Comparison of ENCODE assay signal across 12 cellular contexts in genomic region chr6:57315851-57316250, GRCh38. TPM values are rescaled to one million over a fixed set of nuclear protein-coding genes. Genes with fewer than 3 reads are reported as not detected.
DNase-seq lines count a peak whose midpoint lies in the region; ATAC-seq and TF ChIP-seq lines count a peak whose summit lies in the region.
"Had no signal": no experiment of that assay in that cellular context is flagged by ENCODE, and none has a peak within 500 bp of the region (broad histone marks: within the 10 kb centered on the region; RNA-seq: fewer than 3 reads in every experiment).

No MANE protein-coding gene starts in this region.

- H3K4me3 Mint-ChIP-seq in neural crest cell, result peak overlapping the region; percentile 55
- no peak overlapping the region for H3K4me3 Mint-ChIP-seq in stimulated activated memory B cell treated with anti-CD40 and anti-IgM and Interleukin-4, amounts not matched to agents 10 μg/mL and 1 μg/mL and 100 μg/mL, for 72 hours
- no peak overlapping the region for H3K4me3 Mint-ChIP-seq in progenitor cell of endocrine pancreas (ENCODE audit: low read depth)

- DNase-seq in Karpas-422, result peak; percentile 31
- DNase-seq in ascending aorta (ENCODE audit: low spot score in 2 of 2), result no peak
- no peak for DNase-seq in neural crest cell (ENCODE audit: low read depth, low spot score)
- DNase-seq in cardiac septum (ENCODE audit: low spot score), result no peak
- no peak for DNase-seq in progenitor cell of endocrine pancreas (ENCODE audit: low spot score, unreplicated experiment)
- DNase-seq in Kasumi-1 (lab: John Stamatoyannopoulos, UW), result no peak

- H3K27me3 Mint-ChIP-seq in neural crest cell (ENCODE audit: low read depth) (no peaks in the 10 kb centered on the region), progenitor cell of endocrine pancreas (no peaks in the 10 kb centered on the region)
- H3K27me3 Mint-ChIP-seq in stimulated activated memory B cell treated with anti-CD40 and anti-IgM and Interleukin-4, amounts not matched to agents 10 μg/mL and 1 μg/mL and 100 μg/mL, for 72 hours, result peaks cover 7% of the 10 kb centered on the region

- peaks cover 28% of the 10 kb centered on the region for H3K79me2 ChIP-seq in ACC112 (ENCODE audit: control insufficient read depth, insufficient read depth, low read length, unreplicated experiment)
- H3K79me2 ChIP-seq in Karpas-422 (ENCODE audit: low read length), result peaks cover 35% of the 10 kb centered on the region

- H3K27ac ChIP-seq in ACC112 (ENCODE audit: low read depth, low read length) (peak overlapping the region; percentile 2; the same call in 1 of the 2 replicates), Karpas-422 (ENCODE audit: low read length) (no peak overlapping the region), ascending aorta (peak overlapping the region; percentile 49 to 89)

- no peak for TF ChIP-seq CTCF in ascending aorta (IDR thresholded peaks at IDR 0.05)
- no peak for TF ChIP-seq CTCF in neural crest cell (conservative IDR thresholded peaks at IDR 0.05)
- TF ChIP-seq CTCF in progenitor cell of endocrine pancreas (IDR thresholded peaks at IDR 0.05; ENCODE audit: unreplicated experiment), result no peak

- no peak overlapping the region for H2AFZ ChIP-seq in ACC112 (ENCODE audit: low read length, unreplicated experiment)
- H2AFZ ChIP-seq in Karpas-422 (ENCODE audit: low read length), result no peak overlapping the region

- H3K36me3 ChIP-seq in ACC112 (ENCODE audit: insufficient read depth, low read length) (peaks cover 16% of the 10 kb centered on the region), Karpas-422 (ENCODE audit: insufficient read depth, low read length) (peaks cover 20% of the 10 kb centered on the region), ascending aorta (peaks cover 4 to 9% of the 10 kb centered on the region in 2 donors)

- H3K9ac ChIP-seq in Karpas-422 (ENCODE audit: low read length), result no peak overlapping the region

- H3K9me2 ChIP-seq in Karpas-422 (replicated peaks; ENCODE audit: insufficient read depth, low read length), result no peaks in the 10 kb centered on the region

- peaks cover 8% of the 10 kb centered on the region for H3K36me3 Mint-ChIP-seq in neural crest cell (ENCODE audit: low read depth)
- H3K36me3 Mint-ChIP-seq in stimulated activated memory B cell treated with anti-CD40 and anti-IgM and Interleukin-4, amounts not matched to agents 10 μg/mL and 1 μg/mL and 100 μg/mL, for 72 hours, result peaks cover 19% of the 10 kb centered on the region
- peaks cover 4% of the 10 kb centered on the region for H3K36me3 Mint-ChIP-seq in progenitor cell of endocrine pancreas (ENCODE audit: insufficient read depth)

- H3K4me3 ChIP-seq in ACC112 (ENCODE audit: low read depth, low read length) (peak overlapping the region; percentile 95; the same call in 1 of the 2 replicates), Karpas-422 (ENCODE audit: low read length) (peak overlapping the region; percentile 91; the same call in 1 of the 2 replicates), ascending aorta (no peak overlapping the region)

- H3K9me3 ChIP-seq in Karpas-422 (ENCODE audit: low read length) (no peaks in the 10 kb centered on the region), ascending aorta (no peaks in the 10 kb centered on the region)
- H3K9me3 ChIP-seq: psoas muscle had no signal

- ATAC-seq in stimulated activated memory B cell treated with anti-CD40 and anti-IgM and Interleukin-4, amounts not matched to agents 10 μg/mL and 1 μg/mL and 100 μg/mL, for 72 hours, result no peak

- peaks cover 59% of the 10 kb centered on the region for H3K4me1 ChIP-seq in ACC112 (ENCODE audit: control insufficient read depth, insufficient read depth, low read length, unreplicated experiment)
- H3K4me1 ChIP-seq in Karpas-422 (ENCODE audit: low read length), result peaks cover 24% of the 10 kb centered on the region
- H3K4me1 ChIP-seq in ascending aorta, result peaks cover 3 to 25% of the 10 kb centered on the region in 2 donors
- H3K4me1 ChIP-seq: psoas muscle had no signal

- H4K20me1 ChIP-seq in Karpas-422 (ENCODE audit: insufficient read depth, low read depth, low read length), result no peaks in the 10 kb centered on the region
- H4K20me1 ChIP-seq: BLaER1 treated with 17β-estradiol and CSF1 and Interleukin-3, amounts not matched to agents 10 nM and 100 nM had no signal

- peaks cover 25% of the 10 kb centered on the region for H3K4me1 Mint-ChIP-seq in neural crest cell
- H3K4me1 Mint-ChIP-seq in stimulated activated memory B cell treated with anti-CD40 and anti-IgM and Interleukin-4, amounts not matched to agents 10 μg/mL and 1 μg/mL and 100 μg/mL, for 72 hours, result peaks cover 22% of the 10 kb centered on the region
- H3K4me1 Mint-ChIP-seq in progenitor cell of endocrine pancreas (ENCODE audit: low read depth), result peaks cover 12% of the 10 kb centered on the region

- peak overlapping the region; percentile 88 for H3K4me2 ChIP-seq in Karpas-422 (ENCODE audit: low read depth, low read length, poor library complexity, severe bottlenecking)

- no peaks in the 10 kb centered on the region for H3K9me3 Mint-ChIP-seq in neural crest cell
- no peaks in the 10 kb centered on the region for H3K9me3 Mint-ChIP-seq in stimulated activated memory B cell treated with anti-CD40 and anti-IgM and Interleukin-4, amounts not matched to agents 10 μg/mL and 1 μg/mL and 100 μg/mL, for 72 hours
- no peaks in the 10 kb centered on the region for H3K9me3 Mint-ChIP-seq in progenitor cell of endocrine pancreas (ENCODE audit: low read depth)
- H3K9me3 Mint-ChIP-seq: activated CD4-positive, alpha-beta memory T cell treated with anti-CD3 and anti-CD28 coated beads for 36 hours; activated naive CD8-positive, alpha-beta T cell treated with anti-CD3 and anti-CD28 coated beads, Interleukin-2, amount 10 ng/mL, durations not matched to agents 7 days and 5 days had no signal

- no peak overlapping the region for H3K27ac Mint-ChIP-seq in neural crest cell (ENCODE audit: unreplicated experiment)
- H3K27ac Mint-ChIP-seq in stimulated activated memory B cell treated with anti-CD40 and anti-IgM and Interleukin-4, amounts not matched to agents 10 μg/mL and 1 μg/mL and 100 μg/mL, for 72 hours, result no peak overlapping the region
- H3K27ac Mint-ChIP-seq in progenitor cell of endocrine pancreas, result no peak overlapping the region

- no peaks in the 10 kb centered on the region for H3K27me3 ChIP-seq in ACC112 (ENCODE audit: insufficient read depth, low read length)
- H3K27me3 ChIP-seq in Karpas-422 (ENCODE audit: low read length), result no peaks in the 10 kb centered on the region
- H3K27me3 ChIP-seq in ascending aorta, result no peaks in the 10 kb centered on the region
- H3K27me3 ChIP-seq: BLaER1 treated with 17β-estradiol and CSF1 and Interleukin-3, amounts not matched to agents 10 nM and 100 nM had no signal

- intact Hi-C loops in ascending aorta (cut with DNase I) (loop anchor here (1.0 to 5.0 kb wide), 8 partner anchors 95 to 944 kb away; partner anchors contain the start of genes BAG2 and KIAA1586), cardiac septum (cut with DNase I) (loop anchor here (2.0 to 5.0 kb wide), 5 partner anchors 49 to 361 kb away; partner anchors contain the start of genes BAG2, BEND6 and KIAA1586)

RNA-seq across cellular contexts. Expression of gene PRIM2, which starts 1.6 kb away (rescaled TPM):
- 22.7 and 49.1 TPM in 2 replicates for total RNA-seq in Karpas-422 (2014; rRNA removed; shearing (Covaris generic); ENCODE audit: low replicate concordance)
- 0.85 TPM for total RNA-seq in ascending aorta
- 35.6 and 36.2 TPM in 2 replicates for total RNA-seq in neural crest cell
- 3.7 TPM for total RNA-seq in cardiac septum
- 26.2 and 27.7 TPM in 2 replicates for total RNA-seq in progenitor cell of endocrine pancreas

Comparison
In these comparisons a context has a peak if more than half of its experiments do, and no peak if none do; other contexts are left out.
1. H3K4me3 ChIP-seq: peak in ACC112 (single experiment) and Karpas-422 (single experiment); none in ascending aorta (0 of 2).